30 cellular contexts compared by ENCODE assay signal in genomic region chr3:134102976-134103375, GRCh38.
"Had no signal": no experiment of that assay in that cellular context is flagged by ENCODE, and none has a peak within 500 bp of the region (broad histone marks: within the 10 kb centered on the region; RNA-seq: fewer than 3 reads in every experiment).

No MANE protein-coding gene starts in this region.

- H3K27me3 ChIP-seq: adrenal gland, ascending aorta, body of pancreas, brain microvascular endothelial cell, breast epithelium, cardiac muscle cell had no signal

- H3K9me3 ChIP-seq: adrenal gland, body of pancreas had no signal

- H3K4me3 ChIP-seq: adrenal gland, ascending aorta, body of pancreas, breast epithelium, cardiac muscle cell had no signal

- DNase-seq: activated effector memory CD4-positive, alpha-beta T cell treated with anti-CD3 and anti-CD28 coated beads, Interleukin-2, amount 50 U/mL, for 16 hours; activated effector memory CD4-positive, alpha-beta T cell treated with Interleukin-2 at 50 U/mL for 16 hours; activated gamma-delta T cell; activated gamma-delta T cell treated with Interleukin-2 at 50 U/mL for 16 hours; activated naive CD4-positive, alpha-beta T cell; activated naive CD4-positive, alpha-beta T cell treated with anti-CD3 and anti-CD28 coated beads for 36 hours; activated naive CD4-positive, alpha-beta T cell treated with anti-CD3 and anti-CD28 coated beads, Interleukin-2, amount 10 ng/mL, durations not matched to agents 7 days and 5 days; activated naive CD4-positive, alpha-beta T cell treated with anti-CD3 and anti-CD28 coated beads, Interleukin-2, amount 50 U/mL, for 16 hours; activated naive CD4-positive, alpha-beta T cell treated with Interleukin-2 at 50 U/mL for 16 hours; activated naive CD8-positive, alpha-beta T cell treated with anti-CD3 and anti-CD28 coated beads for 36 hours; activated naive CD8-positive, alpha-beta T cell treated with anti-CD3 and anti-CD28 coated beads, Interleukin-2, amount 10 ng/mL, durations not matched to agents 7 days and 5 days; activated naive CD8-positive, alpha-beta T cell treated with anti-CD3 and anti-CD28 coated beads, Interleukin-2, amount 50 U/mL, for 24 hours; activated T-cell treated with anti-CD3 and anti-CD28 coated beads, Interleukin-2, amount 50 U/mL, for 1 hour; activated T-cell treated with anti-CD3 and anti-CD28 coated beads, Interleukin-2, amount 50 U/mL, for 24 hours; activated T-cell treated with anti-CD3 and anti-CD28 coated beads, Interleukin-2, amount 50 U/mL, for 4 hours; activated T-cell treated with anti-CD3 and anti-CD28 coated beads, Interleukin-2, amount 50 U/mL, for 48 hours; activated T-cell treated with anti-CD3 and anti-CD28 coated beads, Interleukin-2, amount 50 U/mL, for 72 hours; adrenal gland; amniotic stem cell; amygdala; anterior cingulate cortex; aorta; body of pancreas; brain microvascular endothelial cell; caudate nucleus; central memory CD4-positive, alpha-beta T cell; cerebellar nuclear complex had no signal

- H3K36me3 ChIP-seq: adrenal gland, ascending aorta, brain microvascular endothelial cell, breast epithelium, cardiac muscle cell had no signal

- H3K27ac ChIP-seq: adrenal gland, ascending aorta, body of pancreas, brain microvascular endothelial cell, breast epithelium, cardiac muscle cell had no signal

- H3K4me1 ChIP-seq: adrenal gland, ascending aorta, breast epithelium had no signal
